8 cellular contexts compared by ENCODE assay signal in the genomic region with DNA sequence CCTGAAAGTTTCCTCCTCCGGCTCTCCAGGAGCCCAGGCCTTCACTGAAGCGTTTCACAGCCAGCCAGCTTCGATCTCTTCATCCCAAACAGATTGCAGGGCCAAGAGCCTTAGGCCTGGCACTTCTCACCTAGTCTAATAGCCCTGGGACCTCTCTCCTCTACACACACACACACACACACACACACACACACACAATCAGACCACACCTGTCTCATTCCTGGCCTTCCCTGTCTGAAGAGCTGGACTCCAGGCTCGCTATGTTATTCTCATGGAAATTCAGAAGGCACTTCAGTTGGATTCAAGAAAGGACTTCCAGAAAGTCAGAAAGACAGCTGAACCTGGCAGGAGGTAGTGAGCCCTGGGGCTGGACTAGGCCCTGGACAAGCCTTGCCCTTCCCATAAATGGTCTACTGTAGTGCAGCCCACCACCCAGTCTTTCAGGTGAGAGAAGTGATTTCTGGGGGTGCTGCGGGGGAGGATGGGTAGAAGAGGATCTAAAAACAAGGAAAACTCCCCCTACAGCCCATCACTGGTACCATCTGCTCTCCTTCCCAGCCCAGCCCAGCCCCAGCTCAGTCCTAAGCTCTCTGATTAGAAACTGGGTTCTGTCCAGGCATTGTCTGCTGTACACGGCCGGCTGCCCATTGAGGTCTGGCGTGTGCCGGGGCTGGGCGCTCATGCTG. TPM values are rescaled to one million over a fixed set of nuclear protein-coding genes. Genes with fewer than 3 reads are reported as not detected.
DNase-seq lines count a peak whose midpoint lies in the region; ATAC-seq, FAIRE-seq and TF ChIP-seq lines count a peak whose summit lies in the region.

No MANE protein-coding gene starts in this region.

- no peak overlapping the region for H2AK9ac ChIP-seq in IMR-90 (replicated peaks; ENCODE audit: low read depth, low read length, poor library complexity)

- no peak for TF ChIP-seq RAD21 in IMR-90 (IDR thresholded peaks at IDR 0.05; ENCODE audit: low read length)

- POLR2A ChIA-PET in IMR-90 (lab: Charles Lee; ENCODE audit: unreplicated experiment): interaction anchor here (0.5 kb wide), 1 partner anchor 82 kb away, joined by 7 read pairs; no protein-coding TSS in a partner anchor

- H2BK15ac ChIP-seq in IMR-90 (ENCODE audit: low read depth, low read length): no peak overlapping the region

- TF ChIP-seq CTCF in D721Med (IDR thresholded peaks at IDR 0.05; ENCODE audit: insufficient read depth, missing control alignments): peak; percentile 55
- 0 out of 2 replicates have a peak, but pooled peaks have one; percentile 9 for TF ChIP-seq CTCF in IMR-90 (conservative IDR thresholded peaks at IDR 0.05; ENCODE audit: low read depth, low read length)
- peak; percentile 53 for TF ChIP-seq CTCF in fibroblast of villous mesenchyme (IDR thresholded peaks at IDR 0.05; ENCODE audit: insufficient read depth, low read depth, low read length)

- no peak overlapping the region for H3K4ac ChIP-seq in IMR-90 (ENCODE audit: low read depth, low read length)

- H4K91ac ChIP-seq in IMR-90 (ENCODE audit: insufficient read depth, low read depth, low read length): no peak overlapping the region

- no peak overlapping the region for H2BK20ac ChIP-seq in IMR-90 (ENCODE audit: low read depth, low read length)

- H3K4me2 ChIP-seq in IMR-90 (ENCODE audit: low read depth, low read length): no peak overlapping the region

- intact Hi-C loops in IMR-90 (cut with micrococcal nuclease): loop anchor here (10.0 kb wide), 1 partner anchor 136 kb away; no protein-coding TSS in a partner anchor

- no peak for DNase-seq in D721Med (ENCODE audit: insufficient read length, low spot score)
- no peak for DNase-seq in IMR-90
- peak; percentile 33 for DNase-seq in activated CD4-positive, alpha-beta T cell treated with anti-CD3 and anti-CD28 coated beads, Interleukin-2, amount 50 U/mL, for 1 hour
- DNase-seq in fibroblast of villous mesenchyme (ENCODE audit: low read depth): peak; percentile 28
- peak; percentile 31 for DNase-seq in stimulated activated CD4-positive, alpha-beta T cell treated with anti-CD3 and anti-CD28 coated beads, Interleukin-1b, Interleukin-23, amount 100 ng/mL, for 48 hours
- DNase-seq in SHP77 (lab: John Stamatoyannopoulos, UW): no peak
- no peak for DNase-seq in NCI-H187 (lab: John Stamatoyannopoulos, UW)

- CTCF ChIA-PET in IMR-90 (lab: Yijun Ruan, JAX): interaction anchor here (1.1 kb wide), 2 partner anchors 15 to 462 kb away, joined by 3 read pairs; no protein-coding TSS in a partner anchor

- no peak overlapping the region for H2BK120ac ChIP-seq in IMR-90 (ENCODE audit: low read depth, low read length)

- H4K8ac ChIP-seq in IMR-90 (ENCODE audit: low read depth in 2 of 2, low read length in 2 of 2): no peak overlapping the region

- peaks cover 3% of the 10 kb centered on the region; the same call in 1 of the 2 replicates for H3K9me1 ChIP-seq in IMR-90 (ENCODE audit: insufficient read depth, low read length)

- no peak overlapping the region; the same call in 1 of the 2 replicates for H3K23ac ChIP-seq in IMR-90 (ENCODE audit: low read depth, low read length)

- H2AK5ac ChIP-seq in IMR-90 (ENCODE audit: low read depth, low read length): no peak overlapping the region

- no peak for FAIRE-seq in D721Med (lab: Jason Lieb, UNC)

- no TSS peak for BruUV-seq in IMR-90 (replicated peaks; lab: Mats Ljungman, UMichigan)

- H3K27ac ChIP-seq in IMR-90 (ENCODE audit: insufficient read depth, low read length): no peak overlapping the region

- in situ Hi-C loops in IMR-90 (cut with MboI; ENCODE audit: low sequenced_read_pairs): no loop called here

- H4K20me1 ChIP-seq in IMR-90 (ENCODE audit: insufficient read depth, low read length): peaks cover 4% of the 10 kb centered on the region; the same call in 1 of the 2 replicates

- H2AFZ ChIP-seq in IMR-90 (replicated peaks; ENCODE audit: low read length, poor library complexity): no peak overlapping the region

- H3K9ac ChIP-seq in IMR-90 (ENCODE audit: low read depth, low read length): no peak overlapping the region

- no peak overlapping the region for H3K14ac ChIP-seq in IMR-90 (replicated peaks; ENCODE audit: low read depth, low read length)

- no peak overlapping the region for H3K18ac ChIP-seq in IMR-90 (ENCODE audit: low read depth, low read length)

- no peaks in the 10 kb centered on the region for H3K79me1 ChIP-seq in IMR-90 (ENCODE audit: low read depth in 1 of 2, low read length in 2 of 2)

- WGBS in IMR-90 (ENCODE audit: extremely low coverage in 2 of 2, insufficient read length in 1 of 2), 2 experiments: 75% methylated on average over 3 of the region's 10 CpGs; no CpG with 5 or more reads in 1 of the 2 experiments

- H3K9me3 ChIP-seq in IMR-90 (ENCODE audit: control insufficient read depth, insufficient read depth, low read length): no peaks in the 10 kb centered on the region

- no peak overlapping the region for H3K4me3 ChIP-seq in IMR-90 (ENCODE audit: insufficient read depth, low read depth, low read length)
- no peak overlapping the region for H3K4me3 ChIP-seq in fibroblast of villous mesenchyme (ENCODE audit: low read depth, low read length)

- H2BK5ac ChIP-seq in IMR-90 (ENCODE audit: low read depth, low read length, poor library complexity, severe bottlenecking): no peak overlapping the region

- H3K56ac ChIP-seq in IMR-90 (ENCODE audit: extremely low read depth, insufficient read depth, low read length): no peak overlapping the region

- ATAC-seq in IMR-90 (ENCODE audit: low read depth) (no peak), HG02981 (IDR thresholded peaks at IDR 0.05; ENCODE audit: unreplicated experiment) (no peak)

- no peak overlapping the region for H4K5ac ChIP-seq in IMR-90 (ENCODE audit: low read depth, low read length)

- peaks cover 24% of the 10 kb centered on the region for H3K27me3 ChIP-seq in IMR-90 (ENCODE audit: control insufficient read depth, insufficient read depth, low read length)

- no peak for TF ChIP-seq POLR2A in IMR-90 (IDR thresholded peaks at IDR 0.05; ENCODE audit: low read depth, low read length)

- no peaks in the 10 kb centered on the region for H3K36me3 ChIP-seq in IMR-90 (ENCODE audit: control insufficient read depth, insufficient read depth, low read length)

- peaks cover 4% of the 10 kb centered on the region; the same call in 1 of the 2 replicates for H3K4me1 ChIP-seq in IMR-90 (ENCODE audit: control insufficient read depth, insufficient read depth, low read length)

- dilution Hi-C loops in IMR-90 (cut with HindIII; ENCODE audit: low sequenced_read_pairs, unreplicated experiment): no loop called here

TF ChIP-seq in IMR-90, 13 proteins besides CTCF, POLR2A, EP300 and RAD21:
- TF ChIP-seq MAZ (IDR thresholded peaks at IDR 0.05; ENCODE audit: borderline replicate concordance, low read depth, low read length): no peak

RNA-seq across cellular contexts. Expression of a gene that starts 2.7 kb away (rescaled TPM):
- total RNA-seq in IMR-90 (2012; rRNA removed) (0.36 and 0.56 TPM in 2 replicates), fibroblast of villous mesenchyme (under 0.01 and 0.32 TPM in 2 replicates)
- polyA plus RNA-seq in IMR-90 (2012; rRNA removed): 0.55 and 0.60 TPM in 2 replicates
- polyA plus RNA-seq in IMR-90 (2012; cell fraction: cytosol; rRNA removed): 0.35 and 0.40 TPM in 2 replicates
- polyA plus RNA-seq in IMR-90 (2012; cell fraction: nucleus; rRNA removed; ENCODE audit: low replicate concordance): 1.3 and 2.3 TPM in 2 replicates

Comparison
In these comparisons a context has a peak if more than half of its experiments do, and no peak if none do; other contexts are left out.
1. DNase-seq: peak in activated CD4-positive, alpha-beta T cell treated with anti-CD3 and anti-CD28 coated beads, Interleukin-2, amount 50 U/mL, for 1 hour (single experiment), fibroblast of villous mesenchyme (single experiment) and stimulated activated CD4-positive, alpha-beta T cell treated with anti-CD3 and anti-CD28 coated beads, Interleukin-1b, Interleukin-23, amount 100 ng/mL, for 48 hours (single experiment); none in D721Med (single experiment), IMR-90 (single experiment), SHP77 (0 of 2) and NCI-H187 (0 of 2).
2. Peak in every context shown above with its lines, with median percentiles within 50 percentile points of each other: CTCF ChIP-seq.